ENCODE assay signal across 1 cellular context in the genomic region with DNA sequence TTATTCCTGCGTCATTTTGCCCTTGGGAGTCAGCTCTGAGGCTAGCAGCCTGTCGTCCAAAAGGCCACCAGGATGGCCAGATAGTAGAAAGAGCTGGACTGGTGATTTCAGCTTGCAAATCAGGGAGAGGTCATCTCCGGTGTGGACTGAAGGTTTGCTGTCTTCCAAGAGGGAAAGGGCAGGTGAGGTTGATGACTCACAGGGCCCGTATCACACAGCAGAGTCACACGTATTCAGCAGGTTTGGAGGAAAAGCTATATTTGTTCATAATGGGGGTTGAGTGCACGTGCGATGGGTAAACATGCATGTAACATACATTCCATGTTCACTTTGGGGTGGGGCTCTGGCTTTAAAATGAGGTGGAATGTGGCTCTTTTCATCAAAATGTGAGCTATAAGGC.
TF ChIP-seq lines count a peak whose summit lies in the region.

No MANE protein-coding gene starts in this region.

TF ChIP-seq in HepG2, 621 proteins besides CTCF, POLR2A, EP300 and RAD21 (continued from another document):
- TF ChIP-seq, protein P1, sequence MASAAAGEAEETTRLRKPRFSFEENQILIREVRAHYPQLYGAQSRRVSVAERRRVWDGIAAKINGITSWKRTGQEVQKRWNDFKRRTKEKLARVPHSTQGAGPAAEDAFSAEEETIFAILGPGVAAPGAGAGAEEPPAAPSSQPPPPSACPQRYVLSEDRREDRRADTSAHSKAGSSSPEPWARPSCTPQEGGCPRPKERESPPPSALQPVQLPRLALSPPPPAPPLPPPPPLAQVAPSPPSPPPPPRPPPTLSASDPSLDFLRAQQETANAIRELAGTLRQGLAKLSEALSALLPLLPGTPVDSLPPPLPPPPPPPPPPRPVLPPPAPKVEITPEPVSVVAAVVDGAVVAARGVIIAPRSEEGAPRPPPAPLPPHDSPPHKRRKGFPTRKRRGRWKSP (CRISPR knock-in tag; IDR thresholded peaks at IDR 0.05): no peak
- no peak for TF ChIP-seq ZFP36L2 (CRISPR knock-in tag; IDR thresholded peaks at IDR 0.05)
- no peak for TF ChIP-seq MEIS1 (CRISPR knock-in tag; IDR thresholded peaks at IDR 0.05; ENCODE audit: borderline replicate concordance)
- no peak for TF ChIP-seq MED13 (CRISPR knock-in tag; IDR thresholded peaks at IDR 0.05)
- TF ChIP-seq HDAC2 (CRISPR knock-in tag; IDR thresholded peaks at IDR 0.05): no peak
- TF ChIP-seq FOXA3 (CRISPR knock-in tag; IDR thresholded peaks at IDR 0.05): peak; percentile 8; the same call in 1 of the 2 replicates
- TF ChIP-seq, protein P2, sequence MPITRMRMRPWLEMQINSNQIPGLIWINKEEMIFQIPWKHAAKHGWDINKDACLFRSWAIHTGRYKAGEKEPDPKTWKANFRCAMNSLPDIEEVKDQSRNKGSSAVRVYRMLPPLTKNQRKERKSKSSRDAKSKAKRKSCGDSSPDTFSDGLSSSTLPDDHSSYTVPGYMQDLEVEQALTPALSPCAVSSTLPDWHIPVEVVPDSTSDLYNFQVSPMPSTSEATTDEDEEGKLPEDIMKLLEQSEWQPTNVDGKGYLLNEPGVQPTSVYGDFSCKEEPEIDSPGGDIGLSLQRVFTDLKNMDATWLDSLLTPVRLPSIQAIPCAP (CRISPR knock-in tag; IDR thresholded peaks at IDR 0.05; ENCODE audit: low read depth): no peak
- TF ChIP-seq, protein P3, sequence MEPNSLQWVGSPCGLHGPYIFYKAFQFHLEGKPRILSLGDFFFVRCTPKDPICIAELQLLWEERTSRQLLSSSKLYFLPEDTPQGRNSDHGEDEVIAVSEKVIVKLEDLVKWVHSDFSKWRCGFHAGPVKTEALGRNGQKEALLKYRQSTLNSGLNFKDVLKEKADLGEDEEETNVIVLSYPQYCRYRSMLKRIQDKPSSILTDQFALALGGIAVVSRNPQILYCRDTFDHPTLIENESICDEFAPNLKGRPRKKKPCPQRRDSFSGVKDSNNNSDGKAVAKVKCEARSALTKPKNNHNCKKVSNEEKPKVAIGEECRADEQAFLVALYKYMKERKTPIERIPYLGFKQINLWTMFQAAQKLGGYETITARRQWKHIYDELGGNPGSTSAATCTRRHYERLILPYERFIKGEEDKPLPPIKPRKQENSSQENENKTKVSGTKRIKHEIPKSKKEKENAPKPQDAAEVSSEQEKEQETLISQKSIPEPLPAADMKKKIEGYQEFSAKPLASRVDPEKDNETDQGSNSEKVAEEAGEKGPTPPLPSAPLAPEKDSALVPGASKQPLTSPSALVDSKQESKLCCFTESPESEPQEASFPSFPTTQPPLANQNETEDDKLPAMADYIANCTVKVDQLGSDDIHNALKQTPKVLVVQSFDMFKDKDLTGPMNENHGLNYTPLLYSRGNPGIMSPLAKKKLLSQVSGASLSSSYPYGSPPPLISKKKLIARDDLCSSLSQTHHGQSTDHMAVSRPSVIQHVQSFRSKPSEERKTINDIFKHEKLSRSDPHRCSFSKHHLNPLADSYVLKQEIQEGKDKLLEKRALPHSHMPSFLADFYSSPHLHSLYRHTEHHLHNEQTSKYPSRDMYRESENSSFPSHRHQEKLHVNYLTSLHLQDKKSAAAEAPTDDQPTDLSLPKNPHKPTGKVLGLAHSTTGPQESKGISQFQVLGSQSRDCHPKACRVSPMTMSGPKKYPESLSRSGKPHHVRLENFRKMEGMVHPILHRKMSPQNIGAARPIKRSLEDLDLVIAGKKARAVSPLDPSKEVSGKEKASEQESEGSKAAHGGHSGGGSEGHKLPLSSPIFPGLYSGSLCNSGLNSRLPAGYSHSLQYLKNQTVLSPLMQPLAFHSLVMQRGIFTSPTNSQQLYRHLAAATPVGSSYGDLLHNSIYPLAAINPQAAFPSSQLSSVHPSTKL (CRISPR knock-in tag; IDR thresholded peaks at IDR 0.05): 0 out of 2 replicates have a peak, but pooled peaks have one; percentile 14
- TF ChIP-seq ATF7-NPFF (CRISPR knock-in tag; IDR thresholded peaks at IDR 0.05; ENCODE audit: low read depth): no peak
- TF ChIP-seq, protein P4, sequence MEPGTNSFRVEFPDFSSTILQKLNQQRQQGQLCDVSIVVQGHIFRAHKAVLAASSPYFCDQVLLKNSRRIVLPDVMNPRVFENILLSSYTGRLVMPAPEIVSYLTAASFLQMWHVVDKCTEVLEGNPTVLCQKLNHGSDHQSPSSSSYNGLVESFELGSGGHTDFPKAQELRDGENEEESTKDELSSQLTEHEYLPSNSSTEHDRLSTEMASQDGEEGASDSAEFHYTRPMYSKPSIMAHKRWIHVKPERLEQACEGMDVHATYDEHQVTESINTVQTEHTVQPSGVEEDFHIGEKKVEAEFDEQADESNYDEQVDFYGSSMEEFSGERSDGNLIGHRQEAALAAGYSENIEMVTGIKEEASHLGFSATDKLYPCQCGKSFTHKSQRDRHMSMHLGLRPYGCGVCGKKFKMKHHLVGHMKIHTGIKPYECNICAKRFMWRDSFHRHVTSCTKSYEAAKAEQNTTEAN (CRISPR knock-in tag; conservative IDR thresholded peaks at IDR 0.05): no peak
- TF ChIP-seq LCORL (IDR thresholded peaks at IDR 0.05): no peak
- TF ChIP-seq LCORL (CRISPR knock-in tag; IDR thresholded peaks at IDR 0.05): 0 out of 2 replicates have a peak, but pooled peaks have one; percentile 36
- TF ChIP-seq, protein P5, sequence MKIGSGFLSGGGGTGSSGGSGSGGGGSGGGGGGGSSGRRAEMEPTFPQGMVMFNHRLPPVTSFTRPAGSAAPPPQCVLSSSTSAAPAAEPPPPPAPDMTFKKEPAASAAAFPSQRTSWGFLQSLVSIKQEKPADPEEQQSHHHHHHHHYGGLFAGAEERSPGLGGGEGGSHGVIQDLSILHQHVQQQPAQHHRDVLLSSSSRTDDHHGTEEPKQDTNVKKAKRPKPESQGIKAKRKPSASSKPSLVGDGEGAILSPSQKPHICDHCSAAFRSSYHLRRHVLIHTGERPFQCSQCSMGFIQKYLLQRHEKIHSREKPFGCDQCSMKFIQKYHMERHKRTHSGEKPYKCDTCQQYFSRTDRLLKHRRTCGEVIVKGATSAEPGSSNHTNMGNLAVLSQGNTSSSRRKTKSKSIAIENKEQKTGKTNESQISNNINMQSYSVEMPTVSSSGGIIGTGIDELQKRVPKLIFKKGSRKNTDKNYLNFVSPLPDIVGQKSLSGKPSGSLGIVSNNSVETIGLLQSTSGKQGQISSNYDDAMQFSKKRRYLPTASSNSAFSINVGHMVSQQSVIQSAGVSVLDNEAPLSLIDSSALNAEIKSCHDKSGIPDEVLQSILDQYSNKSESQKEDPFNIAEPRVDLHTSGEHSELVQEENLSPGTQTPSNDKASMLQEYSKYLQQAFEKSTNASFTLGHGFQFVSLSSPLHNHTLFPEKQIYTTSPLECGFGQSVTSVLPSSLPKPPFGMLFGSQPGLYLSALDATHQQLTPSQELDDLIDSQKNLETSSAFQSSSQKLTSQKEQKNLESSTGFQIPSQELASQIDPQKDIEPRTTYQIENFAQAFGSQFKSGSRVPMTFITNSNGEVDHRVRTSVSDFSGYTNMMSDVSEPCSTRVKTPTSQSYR (CRISPR knock-in tag; IDR thresholded peaks at IDR 0.05; ENCODE audit: borderline replicate concordance): peak; percentile 21; the same call in 1 of the 2 replicates
- TF ChIP-seq ZFP82 (CRISPR knock-in tag; IDR thresholded peaks at IDR 0.05; ENCODE audit: borderline replicate concordance): no peak
- TF ChIP-seq ZBTB3 (CRISPR knock-in tag; IDR thresholded peaks at IDR 0.05; ENCODE audit: borderline replicate concordance, low read depth): no peak
- no peak for TF ChIP-seq TGIF2 (CRISPR knock-in tag; IDR thresholded peaks at IDR 0.05)
- TF ChIP-seq RXRB (CRISPR knock-in tag; IDR thresholded peaks at IDR 0.05; ENCODE audit: borderline replicate concordance): peak; percentile 47; the same call in 1 of the 2 replicates
- TF ChIP-seq NCOA5 (CRISPR knock-in tag; IDR thresholded peaks at IDR 0.05): no peak
- TF ChIP-seq CREB1 (IDR thresholded peaks at IDR 0.05): peak; percentile 44; the same call in 1 of the 2 replicates
- 0 out of 2 replicates have a peak, but pooled peaks have one; percentile 13 for TF ChIP-seq CREB1 (CRISPR knock-in tag; IDR thresholded peaks at IDR 0.05)
- TF ChIP-seq NFKB2 (CRISPR knock-in tag; IDR thresholded peaks at IDR 0.05; ENCODE audit: borderline replicate concordance): no peak
- TF ChIP-seq KDM5B (CRISPR knock-in tag; IDR thresholded peaks at IDR 0.05; ENCODE audit: borderline replicate concordance): no peak
- no peak for TF ChIP-seq MYC (CRISPR knock-in tag; IDR thresholded peaks at IDR 0.05; ENCODE audit: borderline replicate concordance)
- TF ChIP-seq WIZ (CRISPR knock-in tag; IDR thresholded peaks at IDR 0.05): no peak
- TF ChIP-seq MIXL1 (CRISPR knock-in tag; IDR thresholded peaks at IDR 0.05): no peak
- TF ChIP-seq ZNF598 (CRISPR knock-in tag; IDR thresholded peaks at IDR 0.05; ENCODE audit: borderline replicate concordance): peak; percentile 39; the same call in 1 of the 2 replicates
- TF ChIP-seq, protein P6, sequence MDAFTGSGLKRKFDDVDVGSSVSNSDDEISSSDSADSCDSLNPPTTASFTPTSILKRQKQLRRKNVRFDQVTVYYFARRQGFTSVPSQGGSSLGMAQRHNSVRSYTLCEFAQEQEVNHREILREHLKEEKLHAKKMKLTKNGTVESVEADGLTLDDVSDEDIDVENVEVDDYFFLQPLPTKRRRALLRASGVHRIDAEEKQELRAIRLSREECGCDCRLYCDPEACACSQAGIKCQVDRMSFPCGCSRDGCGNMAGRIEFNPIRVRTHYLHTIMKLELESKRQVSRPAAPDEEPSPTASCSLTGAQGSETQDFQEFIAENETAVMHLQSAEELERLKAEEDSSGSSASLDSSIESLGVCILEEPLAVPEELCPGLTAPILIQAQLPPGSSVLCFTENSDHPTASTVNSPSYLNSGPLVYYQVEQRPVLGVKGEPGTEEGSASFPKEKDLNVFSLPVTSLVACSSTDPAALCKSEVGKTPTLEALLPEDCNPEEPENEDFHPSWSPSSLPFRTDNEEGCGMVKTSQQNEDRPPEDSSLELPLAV (CRISPR knock-in tag; conservative IDR thresholded peaks at IDR 0.05; ENCODE audit: low read depth): no peak
- TF ChIP-seq NCOA1 (CRISPR knock-in tag; IDR thresholded peaks at IDR 0.05): no peak
- TF ChIP-seq ZSCAN31 (CRISPR knock-in tag; IDR thresholded peaks at IDR 0.05; ENCODE audit: low read depth): no peak
- peak; percentile 37 for TF ChIP-seq TEAD3 (CRISPR knock-in tag; optimal IDR thresholded peaks at IDR 0.05; ENCODE audit: borderline replicate concordance)
- TF ChIP-seq MEF2D (CRISPR knock-in tag; IDR thresholded peaks at IDR 0.05): no peak; the same call in 1 of the 2 replicates
- no peak for TF ChIP-seq ZNF34 (CRISPR knock-in tag; IDR thresholded peaks at IDR 0.05; ENCODE audit: borderline replicate concordance)
